ENCODE assay signal across 1 cellular context in genomic region chr2:35082072-35082471, GRCh38.
TF ChIP-seq lines count a peak whose summit lies in the region.

No MANE protein-coding gene starts in this region.

TF ChIP-seq in GM23338, 12 proteins besides CTCF, POLR2A, EP300 and RAD21 (continued from another document):
- TF ChIP-seq ZNF462 (CRISPR knock-in tag; IDR thresholded peaks at IDR 0.05) = no peak
